In the genomic region with DNA sequence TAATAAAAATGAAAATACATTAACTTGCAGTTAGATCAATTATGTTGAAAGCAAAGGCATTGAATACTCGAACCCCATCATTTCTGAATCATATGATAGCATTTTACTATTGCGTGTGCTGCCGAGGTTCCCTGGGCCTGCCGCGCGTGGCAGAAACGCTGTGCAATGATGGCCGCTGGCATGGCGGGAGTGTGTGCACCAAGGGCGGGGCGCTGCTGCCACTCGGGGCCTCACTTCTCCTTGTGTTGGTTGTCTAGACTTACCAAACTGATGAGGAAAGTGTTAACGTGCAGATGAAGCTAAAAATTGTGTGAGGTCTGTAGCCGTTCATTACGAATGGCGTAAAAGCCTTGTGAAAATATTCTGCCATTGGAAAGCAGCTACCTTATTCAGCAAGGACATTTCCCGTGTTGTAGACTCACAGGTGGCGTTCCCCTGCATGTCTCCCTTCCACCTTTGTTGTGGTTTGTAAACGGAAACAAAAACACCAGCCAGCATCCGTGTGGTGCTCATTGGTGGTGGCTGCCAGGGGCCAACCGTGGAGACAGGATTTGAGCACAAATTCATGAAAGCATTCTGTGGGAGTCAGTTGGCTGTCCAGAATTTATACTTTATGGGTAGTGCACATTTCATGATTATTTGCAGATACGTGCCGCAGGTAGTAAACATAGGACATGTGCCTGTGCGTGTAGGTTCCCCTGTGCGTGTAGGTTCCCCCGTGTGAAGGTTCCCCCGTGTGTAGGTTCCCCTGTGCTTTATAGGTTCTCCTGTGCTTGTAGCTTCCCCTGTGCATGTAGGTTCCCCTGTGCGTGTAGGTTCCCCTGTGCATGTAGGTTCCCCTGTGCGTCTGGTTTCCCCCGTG, we compare ENCODE assay signal across 9 cellular contexts. TPM values are rescaled to one million over a fixed set of nuclear protein-coding genes. Genes with fewer than 3 reads are reported as not detected.
DNase-seq lines count a peak whose midpoint lies in the region; ATAC-seq and TF ChIP-seq lines count a peak whose summit lies in the region.
"Had no signal": no experiment of that assay in that cellular context is flagged by ENCODE, and none has a peak within 500 bp of the region (broad histone marks: within the 10 kb centered on the region; RNA-seq: fewer than 3 reads in every experiment).

No MANE protein-coding gene starts in this region.

- no peaks in the 10 kb centered on the region for H3K36me3 ChIP-seq in tibial nerve

- ATAC-seq in GM18907 (IDR thresholded peaks at IDR 0.05; ENCODE audit: unreplicated experiment): peak; percentile 46
- peak; percentile 79 for ATAC-seq in activated CD4-positive, alpha-beta T cell treated with anti-CD3 and anti-CD28 coated beads for 36 hours

- TF ChIP-seq POLR2A in tibial nerve (IDR thresholded peaks at IDR 0.05): no peak

- CTCF ChIA-PET in activated CD4-positive, alpha-beta T cell treated with anti-CD3 and anti-CD28 coated beads for 36 hours (lab: Charles Lee): interaction anchor here (0.8 kb wide), 1 partner anchor 24 kb away, joined by 3 read pairs; no protein-coding TSS in a partner anchor

- H3K27ac ChIP-seq in tibial nerve: no peak overlapping the region
- H3K27ac ChIP-seq: testis had no signal

- WGBS in tibial nerve, 2 donors: 80 to 82% methylated on average over 29 to 30 of the region's 30 CpGs

- H3K27ac Mint-ChIP-seq in activated CD4-positive, alpha-beta T cell treated with anti-CD3 and anti-CD28 coated beads for 36 hours: peak overlapping the region; percentile 94

- no peaks in the 10 kb centered on the region for H3K9me3 Mint-ChIP-seq in activated CD4-positive, alpha-beta T cell treated with anti-CD3 and anti-CD28 coated beads for 36 hours (ENCODE audit: low read depth)

- H3K4me1 Mint-ChIP-seq in activated CD4-positive, alpha-beta T cell treated with anti-CD3 and anti-CD28 coated beads for 36 hours: peaks cover 28% of the 10 kb centered on the region

- no peaks in the 10 kb centered on the region for H3K27me3 ChIP-seq in tibial nerve
- H3K27me3 ChIP-seq: testis had no signal

- POLR2A ChIA-PET in activated CD4-positive, alpha-beta T cell treated with anti-CD3 and anti-CD28 coated beads for 36 hours (lab: Charles Lee): no interaction called here

- peak overlapping the region in 1 of 4 donors; percentile 20 for H3K4me3 ChIP-seq in tibial nerve
- H3K4me3 ChIP-seq: testis had no signal

- peak; percentile 82 for DNase-seq in activated CD4-positive, alpha-beta T cell treated with anti-CD3 and anti-CD28 coated beads for 36 hours
- peak; percentile 92 for DNase-seq in central memory CD4-positive, alpha-beta T cell
- DNase-seq in stimulated activated CD4-positive, alpha-beta T cell treated with anti-CD3 and anti-CD28 coated beads, TNF-alpha, amount 100 ng/mL, for 4 hours (ENCODE audit: low read depth in 3 of 3): peak in 2 of 3 experiments; percentile 32 to 45
- DNase-seq in DMS53 treated with DMSO at 0.1 percent for 48 hours (lab: John Stamatoyannopoulos, UW; ENCODE audit: unreplicated experiment): no peak
- DNase-seq in DMS114 treated with DMSO at 0.1 percent for 48 hours (lab: John Stamatoyannopoulos, UW; ENCODE audit: unreplicated experiment): no peak
- DNase-seq in NCI-H1930 (lab: John Stamatoyannopoulos, UW): no peak
- DNase-seq in tibial nerve (ENCODE audit: low spot score in 2 of 2): no peak
- DNase-seq: testis had no signal

- H3K9me3 ChIP-seq in tibial nerve: no peaks in the 10 kb centered on the region
- H3K9me3 ChIP-seq: testis had no signal

- H3K4me1 ChIP-seq in tibial nerve: peaks cover 0 to 53% (median 36%) of the 10 kb centered on the region in 4 donors

- intact Hi-C loops in activated CD4-positive, alpha-beta T cell treated with anti-CD3 and anti-CD28 coated beads for 36 hours (cut with DNase I, micrococcal nuclease): loop anchor here (1.0 to 5.0 kb wide), 3 partner anchors 10 to 60 kb away; no protein-coding TSS in a partner anchor

- H3K4me3 Mint-ChIP-seq in activated CD4-positive, alpha-beta T cell treated with anti-CD3 and anti-CD28 coated beads for 36 hours: peak overlapping the region; percentile 80

- no peak for TF ChIP-seq EP300 in tibial nerve (IDR thresholded peaks at IDR 0.05)

- H3K27me3 Mint-ChIP-seq in activated CD4-positive, alpha-beta T cell treated with anti-CD3 and anti-CD28 coated beads for 36 hours: no peaks in the 10 kb centered on the region

- no peaks in the 10 kb centered on the region for H3K36me3 Mint-ChIP-seq in activated CD4-positive, alpha-beta T cell treated with anti-CD3 and anti-CD28 coated beads for 36 hours (ENCODE audit: low read depth)

- TF ChIP-seq CTCF in tibial nerve (IDR thresholded peaks at IDR 0.05): no peak

RNA-seq across cellular contexts. Expression of a gene that starts 5.9 kb away (rescaled TPM):
- total RNA-seq in activated CD4-positive, alpha-beta T cell treated with anti-CD3 and anti-CD28 coated beads for 36 hours: 10 to 100 TPM; 25.7 to 40.7 TPM
- 100 to 1,000 TPM in 1 of 4 donors, 10 to 100 TPM in 3; 18.2 to 299 (median 54.3) TPM for total RNA-seq in tibial nerve

Comparison
In these comparisons a context has a peak if more than half of its experiments do, and no peak if none do; other contexts are left out.
1. DNase-seq: peak in activated CD4-positive, alpha-beta T cell treated with anti-CD3 and anti-CD28 coated beads for 36 hours (single experiment), central memory CD4-positive, alpha-beta T cell (single experiment) and stimulated activated CD4-positive, alpha-beta T cell treated with anti-CD3 and anti-CD28 coated beads, TNF-alpha, amount 100 ng/mL, for 4 hours (2 of 3); none in DMS53 treated with DMSO at 0.1 percent for 48 hours (single experiment), DMS114 treated with DMSO at 0.1 percent for 48 hours (single experiment), NCI-H1930 (0 of 2) and tibial nerve (0 of 2).